Comparison of ENCODE assay signal across 8 cellular contexts in the genomic region with DNA sequence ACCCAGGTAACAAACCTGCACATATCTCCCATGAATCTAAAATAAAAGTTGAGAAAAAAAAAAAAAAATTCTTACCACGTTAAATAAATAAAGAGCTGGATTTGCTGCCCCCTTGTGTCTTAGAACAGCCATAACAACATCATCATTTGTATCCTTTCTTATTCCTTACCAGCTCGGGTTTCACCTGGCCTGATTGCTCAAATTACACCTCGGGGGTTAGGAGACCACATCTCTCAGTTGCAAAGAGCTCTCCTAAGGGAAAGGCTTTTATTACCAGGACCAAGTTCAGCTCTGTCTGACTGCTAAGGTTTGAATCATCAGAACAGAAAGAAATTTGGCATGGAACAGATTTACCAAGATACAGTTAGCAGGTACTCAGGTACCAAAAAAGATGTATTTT. TPM values are rescaled to one million over a fixed set of nuclear protein-coding genes. Genes with fewer than 3 reads are reported as not detected.
DNase-seq lines count a peak whose midpoint lies in the region; ATAC-seq and TF ChIP-seq lines count a peak whose summit lies in the region.

No MANE protein-coding gene starts in this region.

- intact Hi-C loops in activated CD4-positive, alpha-beta T cell treated with anti-CD3 and anti-CD28 coated beads, Interleukin-2, amount 10 ng/mL, durations not matched to agents 24 days and 14 days (cut with micrococcal nuclease), result loop anchor here (1.0 to 10.0 kb wide), 4 partner anchors 26 to 316 kb away; a partner anchor contains a TSS

- DNase-seq in COLO668 (lab: John Stamatoyannopoulos, UW; ENCODE audit: unreplicated experiment) (peak; percentile 20), HFF-Myc (ENCODE audit: extremely low read depth, low read depth) (peak; percentile 41), NCI-H446 treated with DMSO at 0.1 percent for 48 hours (lab: John Stamatoyannopoulos, UW) (peak; percentile 12), fibroblast of peridontal ligament (ENCODE audit: extremely low read depth) (peak; percentile 73), neural crest cell (ENCODE audit: low read depth, low spot score) (peak; percentile 19)
- DNase-seq in activated CD4-positive, alpha-beta T cell treated with anti-CD3 and anti-CD28 coated beads, Interleukin-2, amount 10 ng/mL, durations not matched to agents 24 days and 14 days, result peak; percentile 82

- H3K36me3 Mint-ChIP-seq in activated CD4-positive, alpha-beta T cell treated with anti-CD3 and anti-CD28 coated beads, Interleukin-2, amount 10 ng/mL, durations not matched to agents 24 days and 14 days (ENCODE audit: low read depth), result no peaks in the 10 kb centered on the region
- no peaks in the 10 kb centered on the region for H3K36me3 Mint-ChIP-seq in neural crest cell (ENCODE audit: low read depth)

- no peak overlapping the region for H3K27ac Mint-ChIP-seq in activated CD4-positive, alpha-beta T cell treated with anti-CD3 and anti-CD28 coated beads, Interleukin-2, amount 10 ng/mL, durations not matched to agents 24 days and 14 days
- H3K27ac Mint-ChIP-seq in neural crest cell (ENCODE audit: unreplicated experiment), result no peak overlapping the region

- H3K4me3 Mint-ChIP-seq in activated CD4-positive, alpha-beta T cell treated with anti-CD3 and anti-CD28 coated beads, Interleukin-2, amount 10 ng/mL, durations not matched to agents 24 days and 14 days, result no peak overlapping the region
- H3K4me3 Mint-ChIP-seq in neural crest cell, result no peak overlapping the region

- ATAC-seq in HG03442 (IDR thresholded peaks at IDR 0.05; ENCODE audit: unreplicated experiment), result no peak
- no peak for ATAC-seq in HG03045 (IDR thresholded peaks at IDR 0.05; ENCODE audit: unreplicated experiment)

- H3K4me1 Mint-ChIP-seq in activated CD4-positive, alpha-beta T cell treated with anti-CD3 and anti-CD28 coated beads, Interleukin-2, amount 10 ng/mL, durations not matched to agents 24 days and 14 days, result peaks cover 5% of the 10 kb centered on the region
- H3K4me1 Mint-ChIP-seq in neural crest cell, result peaks cover 10% of the 10 kb centered on the region

- H3K4me3 ChIP-seq in HFF-Myc (replicated peaks; ENCODE audit: low read depth, low read length), result no peak overlapping the region

- peaks cover 43% of the 10 kb centered on the region for H3K27me3 Mint-ChIP-seq in activated CD4-positive, alpha-beta T cell treated with anti-CD3 and anti-CD28 coated beads, Interleukin-2, amount 10 ng/mL, durations not matched to agents 24 days and 14 days
- H3K27me3 Mint-ChIP-seq in neural crest cell (ENCODE audit: low read depth), result peaks cover 26% of the 10 kb centered on the region

- no peaks in the 10 kb centered on the region for H3K9me3 Mint-ChIP-seq in activated CD4-positive, alpha-beta T cell treated with anti-CD3 and anti-CD28 coated beads, Interleukin-2, amount 10 ng/mL, durations not matched to agents 24 days and 14 days
- no peaks in the 10 kb centered on the region for H3K9me3 Mint-ChIP-seq in neural crest cell

- TF ChIP-seq CTCF in HFF-Myc (IDR thresholded peaks at IDR 0.05; ENCODE audit: low read depth, low read length, missing control alignments) (peak; percentile 49), neural crest cell (conservative IDR thresholded peaks at IDR 0.05) (peak; percentile 82)

RNA-seq across cellular contexts. Expression of a gene that starts 25.8 kb away (rescaled TPM):
- 10.4 and 11.7 TPM in 2 replicates for total RNA-seq in activated CD4-positive, alpha-beta T cell treated with anti-CD3 and anti-CD28 coated beads, Interleukin-2, amount 10 ng/mL, durations not matched to agents 24 days and 14 days
- 32.2 and 37.4 TPM in 2 replicates for total RNA-seq in neural crest cell

RNA-seq across cellular contexts. Expression of a gene that starts 32.1 kb away (rescaled TPM):
- not detected in 2 replicates for total RNA-seq in activated CD4-positive, alpha-beta T cell treated with anti-CD3 and anti-CD28 coated beads, Interleukin-2, amount 10 ng/mL, durations not matched to agents 24 days and 14 days
- not detected in 2 replicates for total RNA-seq in neural crest cell

Comparison
In these comparisons a context has a peak if more than half of its experiments do, and no peak if none do; other contexts are left out.
1. DNase-seq: peak in every context shown above with its lines; median percentile 82 in activated CD4-positive, alpha-beta T cell treated with anti-CD3 and anti-CD28 coated beads, Interleukin-2, amount 10 ng/mL, durations not matched to agents 24 days and 14 days; 73 in fibroblast of peridontal ligament; 41 in HFF-Myc; 20 in COLO668; 19 in neural crest cell; 12 in NCI-H446 treated with DMSO at 0.1 percent for 48 hours.